Comparison of ENCODE assay signal across 2 cellular contexts in the genomic region with DNA sequence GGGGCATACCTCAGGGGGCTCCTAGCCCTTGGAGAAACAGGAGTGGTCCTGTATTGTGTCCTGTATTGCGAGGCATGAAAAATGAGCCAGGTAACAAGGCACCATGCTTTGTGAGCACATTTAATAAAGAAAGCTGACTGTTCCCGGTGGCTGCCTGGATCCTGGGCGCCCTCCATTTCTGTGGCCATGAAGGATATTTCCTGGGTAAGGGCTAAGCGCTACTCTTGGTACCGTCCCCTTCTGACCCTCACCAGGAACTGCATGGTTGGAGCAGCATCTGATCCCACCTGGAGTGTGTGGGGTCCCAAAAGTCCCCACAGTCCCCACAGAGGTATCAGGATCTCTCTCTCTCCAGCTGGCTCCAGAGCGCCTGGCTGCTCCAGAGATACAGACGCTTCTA.
TF ChIP-seq lines count a peak whose summit lies in the region.

No MANE protein-coding gene starts in this region.

TF ChIP-seq in endothelial cell of umbilical vein, 7 proteins besides CTCF, POLR2A, EP300 and RAD21 (continued from another document):
- no peak for TF ChIP-seq MAX (IDR thresholded peaks at IDR 0.05; ENCODE audit: insufficient read depth, insufficient read length)

TF ChIP-seq in SK-N-SH treated with all-trans-retinoic acid at 6 μM for 48 hours, 23 proteins besides CTCF, POLR2A, EP300 and RAD21 (continued from another document):
- TF ChIP-seq, protein P1, sequence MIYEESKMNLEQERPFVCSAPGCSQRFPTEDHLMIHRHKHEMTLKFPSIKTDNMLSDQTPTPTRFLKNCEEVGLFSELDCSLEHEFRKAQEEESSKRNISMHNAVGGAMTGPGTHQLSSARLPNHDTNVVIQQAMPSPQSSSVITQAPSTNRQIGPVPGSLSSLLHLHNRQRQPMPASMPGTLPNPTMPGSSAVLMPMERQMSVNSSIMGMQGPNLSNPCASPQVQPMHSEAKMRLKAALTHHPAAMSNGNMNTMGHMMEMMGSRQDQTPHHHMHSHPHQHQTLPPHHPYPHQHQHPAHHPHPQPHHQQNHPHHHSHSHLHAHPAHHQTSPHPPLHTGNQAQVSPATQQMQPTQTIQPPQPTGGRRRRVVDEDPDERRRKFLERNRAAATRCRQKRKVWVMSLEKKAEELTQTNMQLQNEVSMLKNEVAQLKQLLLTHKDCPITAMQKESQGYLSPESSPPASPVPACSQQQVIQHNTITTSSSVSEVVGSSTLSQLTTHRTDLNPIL (CRISPR knock-in tag; IDR thresholded peaks at IDR 0.05; ENCODE audit: low read depth): no peak
- TF ChIP-seq, protein P2, sequence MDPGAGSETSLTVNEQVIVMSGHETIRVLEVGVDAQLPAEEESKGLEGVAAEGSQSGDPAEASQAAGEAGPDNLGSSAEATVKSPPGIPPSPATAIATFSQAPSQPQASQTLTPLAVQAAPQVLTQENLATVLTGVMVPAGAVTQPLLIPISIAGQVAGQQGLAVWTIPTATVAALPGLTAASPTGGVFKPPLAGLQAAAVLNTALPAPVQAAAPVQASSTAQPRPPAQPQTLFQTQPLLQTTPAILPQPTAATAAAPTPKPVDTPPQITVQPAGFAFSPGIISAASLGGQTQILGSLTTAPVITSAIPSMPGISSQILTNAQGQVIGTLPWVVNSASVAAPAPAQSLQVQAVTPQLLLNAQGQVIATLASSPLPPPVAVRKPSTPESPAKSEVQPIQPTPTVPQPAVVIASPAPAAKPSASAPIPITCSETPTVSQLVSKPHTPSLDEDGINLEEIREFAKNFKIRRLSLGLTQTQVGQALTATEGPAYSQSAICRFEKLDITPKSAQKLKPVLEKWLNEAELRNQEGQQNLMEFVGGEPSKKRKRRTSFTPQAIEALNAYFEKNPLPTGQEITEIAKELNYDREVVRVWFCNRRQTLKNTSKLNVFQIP (CRISPR knock-in tag; IDR thresholded peaks at IDR 0.05; ENCODE audit: borderline replicate concordance, low read depth): no peak
- TF ChIP-seq BACH2 (CRISPR knock-in tag; IDR thresholded peaks at IDR 0.05; ENCODE audit: borderline replicate concordance) (no peak), TOX (CRISPR knock-in tag; IDR thresholded peaks at IDR 0.05; ENCODE audit: borderline replicate concordance) (no peak), ISL1 (CRISPR knock-in tag; IDR thresholded peaks at IDR 0.05) (no peak), ZNF565 (CRISPR knock-in tag; conservative IDR thresholded peaks at IDR 0.05; ENCODE audit: low read depth) (no peak), GLIS3 (CRISPR knock-in tag; IDR thresholded peaks at IDR 0.05) (no peak), ZFP30 (CRISPR knock-in tag; IDR thresholded peaks at IDR 0.05) (no peak), TCF4 (CRISPR knock-in tag; IDR thresholded peaks at IDR 0.05; ENCODE audit: borderline replicate concordance) (no peak), ZFP3 (CRISPR knock-in tag; IDR thresholded peaks at IDR 0.05) (no peak), RARB (CRISPR knock-in tag; IDR thresholded peaks at IDR 0.05) (no peak), ARNTL (CRISPR knock-in tag; IDR thresholded peaks at IDR 0.05; ENCODE audit: borderline replicate concordance, low read depth) (no peak), PPARA (CRISPR knock-in tag; IDR thresholded peaks at IDR 0.05; ENCODE audit: borderline replicate concordance) (no peak), ZC3H10 (CRISPR knock-in tag; IDR thresholded peaks at IDR 0.05) (no peak), ESRRG (CRISPR knock-in tag; IDR thresholded peaks at IDR 0.05) (no peak), OSR1 (CRISPR knock-in tag; IDR thresholded peaks at IDR 0.05) (no peak)
- TF ChIP-seq, protein P3, sequence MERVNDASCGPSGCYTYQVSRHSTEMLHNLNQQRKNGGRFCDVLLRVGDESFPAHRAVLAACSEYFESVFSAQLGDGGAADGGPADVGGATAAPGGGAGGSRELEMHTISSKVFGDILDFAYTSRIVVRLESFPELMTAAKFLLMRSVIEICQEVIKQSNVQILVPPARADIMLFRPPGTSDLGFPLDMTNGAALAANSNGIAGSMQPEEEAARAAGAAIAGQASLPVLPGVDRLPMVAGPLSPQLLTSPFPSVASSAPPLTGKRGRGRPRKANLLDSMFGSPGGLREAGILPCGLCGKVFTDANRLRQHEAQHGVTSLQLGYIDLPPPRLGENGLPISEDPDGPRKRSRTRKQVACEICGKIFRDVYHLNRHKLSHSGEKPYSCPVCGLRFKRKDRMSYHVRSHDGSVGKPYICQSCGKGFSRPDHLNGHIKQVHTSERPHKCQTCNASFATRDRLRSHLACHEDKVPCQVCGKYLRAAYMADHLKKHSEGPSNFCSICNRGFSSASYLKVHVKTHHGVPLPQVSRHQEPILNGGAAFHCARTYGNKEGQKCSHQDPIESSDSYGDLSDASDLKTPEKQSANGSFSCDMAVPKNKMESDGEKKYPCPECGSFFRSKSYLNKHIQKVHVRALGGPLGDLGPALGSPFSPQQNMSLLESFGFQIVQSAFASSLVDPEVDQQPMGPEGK (CRISPR knock-in tag; IDR thresholded peaks at IDR 0.05; ENCODE audit: borderline replicate concordance): no peak
TF ChIP-seq in SK-N-SH treated with all-trans-retinoic acid at 6 μM for 48 hours: peak in this region for 0.
